In genomic region chr3:43362183-43362582, GRCh38 we compare ENCODE assay signal across 26 cellular contexts.
"Had no signal": no experiment of that assay in that cellular context is flagged by ENCODE, and none has a peak within 500 bp of the region (broad histone marks: within the 10 kb centered on the region; RNA-seq: fewer than 3 reads in every experiment).

No MANE protein-coding gene starts in this region.

- DNase-seq: cerebellar nuclear complex; endodermal cell; erythroblast; foreskin melanocyte; head of caudate nucleus; kidney glomerular epithelial cell; lower lobe of right lung; nephron progenitor cell; posterior cingulate gyrus; sigmoid colon; stimulated activated CD4-positive, alpha-beta T cell treated with anti-CD3 and anti-CD28 coated beads, Interleukin-2, amount 100 ng/mL, for 24 hours; stimulated activated CD4-positive, alpha-beta T cell treated with anti-CD3 and anti-CD28 coated beads, Interleukin-4, amount 100 ng/mL, for 4 hours; stimulated activated naive CD4-positive, alpha-beta T cell; stomach; substantia nigra; transverse colon had no signal

- H3K27ac Mint-ChIP-seq: dendritic cell treated with granulocyte-macrophage colony-stimulating factor and Interleukin-4, amounts not matched to agents 40 ng/mL and 50 ng/mL, for 4 days; memory B cell; mesothelial cell of epicardium; nephron progenitor cell had no signal

- H3K4me2 ChIP-seq: hepatocyte had no signal

- H3K79me2 ChIP-seq: hepatocyte had no signal

- H3K4me3 ChIP-seq: hepatocyte, lower lobe of right lung, sigmoid colon, skin epidermis, stomach, thoracic aorta, transverse colon had no signal

- H3K4me1 ChIP-seq: sigmoid colon, transverse colon had no signal

- H3K4me3 Mint-ChIP-seq: dendritic cell treated with granulocyte-macrophage colony-stimulating factor and Interleukin-4, amounts not matched to agents 40 ng/mL and 50 ng/mL, for 4 days; endodermal cell; memory B cell; mesothelial cell of epicardium; nephron progenitor cell had no signal

- H3K9me3 ChIP-seq: lower lobe of right lung, sigmoid colon, thoracic aorta, transverse colon had no signal

- H3K9me3 Mint-ChIP-seq: endodermal cell had no signal

- H3K4me1 Mint-ChIP-seq: memory B cell, mesothelial cell of epicardium had no signal

- H3K27me3 Mint-ChIP-seq: dendritic cell treated with granulocyte-macrophage colony-stimulating factor and Interleukin-4, amounts not matched to agents 40 ng/mL and 50 ng/mL, for 4 days; memory B cell had no signal

- ATAC-seq: left lobe of liver, lower lobe of right lung had no signal

- FAIRE-seq: colon, endothelial cell of umbilical vein, islet of Langerhans had no signal

- H3K27ac ChIP-seq: hepatocyte, lower lobe of right lung, sigmoid colon, skin epidermis, stomach, thoracic aorta, transverse colon had no signal

- H2AFZ ChIP-seq: hepatocyte had no signal

- H3K36me3 ChIP-seq: lower lobe of right lung, transverse colon had no signal

- H3K27me3 ChIP-seq: hepatocyte, sigmoid colon, stomach, transverse colon had no signal
